Comparison of ENCODE assay signal across 23 cellular contexts in genomic region chr2:236904389-236905263, GRCh38.
"Had no signal": no experiment of that assay in that cellular context is flagged by ENCODE, and none has a peak within 500 bp of the region (broad histone marks: within the 10 kb centered on the region; RNA-seq: fewer than 3 reads in every experiment).

No MANE protein-coding gene starts in this region.

- H3K9me3 Mint-ChIP-seq: immature natural killer cell; memory B cell; naive thymus-derived CD4-positive, alpha-beta T cell had no signal

- H3K27ac Mint-ChIP-seq: activated naive CD8-positive, alpha-beta T cell; immature natural killer cell; memory B cell; naive thymus-derived CD4-positive, alpha-beta T cell had no signal

- H3K36me3 ChIP-seq: brain microvascular endothelial cell, gastrocnemius medialis, heart right ventricle, sigmoid colon, tibial artery, WERI-Rb-1 had no signal

- DNase-seq: activated CD4-positive, alpha-beta T cell treated with anti-CD3 and anti-CD28 coated beads for 1 hour; activated gamma-delta T cell treated with Interleukin-2 at 50 U/mL for 16 hours; amniotic stem cell; brain microvascular endothelial cell; cortex of kidney; erythroblast; heart right ventricle; immature natural killer cell; kidney glomerular epithelial cell; left ventricle myocardium superior; naive thymus-derived CD4-positive, alpha-beta T cell; sigmoid colon; stimulated activated CD8-positive, alpha-beta memory T cell treated with anti-CD3 and anti-CD28 coated beads, Interleukin-4, amount 100 ng/mL, for 48 hours; stimulated activated naive CD4-positive, alpha-beta T cell; SW 1271; T-helper 2 cell; tibial artery; WERI-Rb-1 had no signal

- H3K4me3 Mint-ChIP-seq: activated naive CD8-positive, alpha-beta T cell; immature natural killer cell; memory B cell; naive thymus-derived CD4-positive, alpha-beta T cell had no signal

- H3K4me3 ChIP-seq: gastrocnemius medialis, heart right ventricle, sigmoid colon, tibial artery had no signal

- H3K36me3 Mint-ChIP-seq: activated naive CD8-positive, alpha-beta T cell; immature natural killer cell; memory B cell; naive thymus-derived CD4-positive, alpha-beta T cell had no signal

- ATAC-seq: heart right ventricle; left ventricle myocardium superior; naive thymus-derived CD4-positive, alpha-beta T cell had no signal

- H3K27me3 ChIP-seq: sigmoid colon had no signal

- FAIRE-seq: endometrium, urothelium cell line had no signal

- H3K4me1 Mint-ChIP-seq: immature natural killer cell; memory B cell; naive thymus-derived CD4-positive, alpha-beta T cell had no signal
